In the genomic region with DNA sequence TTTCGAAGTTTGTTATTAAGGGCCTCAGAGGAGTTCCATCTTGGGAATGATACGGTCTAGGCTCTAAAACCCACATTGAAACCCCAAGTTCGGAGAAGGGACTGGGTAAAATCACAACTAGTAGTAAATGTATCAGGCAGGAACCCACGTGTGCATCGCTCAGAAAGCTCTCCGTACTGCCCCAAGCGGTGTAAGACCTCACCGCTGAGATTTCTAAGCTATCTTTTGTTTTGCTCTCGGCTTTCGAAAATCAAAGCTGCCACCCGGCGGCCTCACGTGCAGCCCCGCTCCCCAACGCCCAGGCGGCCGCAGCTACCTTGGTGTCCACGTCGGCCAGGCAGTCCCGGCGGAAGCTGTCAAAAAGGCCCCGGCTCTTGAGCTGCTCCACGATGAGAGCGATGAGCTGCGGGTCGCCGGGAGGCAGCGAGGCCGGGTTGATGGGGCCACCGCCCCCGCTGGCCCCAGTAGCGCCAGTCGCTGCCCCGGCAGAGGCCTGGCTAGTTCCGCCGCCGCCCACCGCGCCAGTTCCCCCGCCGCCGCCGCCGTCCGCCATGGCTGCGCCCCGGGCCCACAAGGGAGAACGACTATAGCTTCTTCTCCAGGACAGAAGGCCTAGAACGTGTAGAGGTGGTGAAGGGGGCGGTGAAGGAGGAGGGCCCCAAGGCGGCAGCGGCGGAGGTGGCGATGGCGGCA, we compare ENCODE assay signal across 8 cellular contexts.
DNase-seq lines count a peak whose midpoint lies in the region; ATAC-seq and TF ChIP-seq lines count a peak whose summit lies in the region.

No MANE protein-coding gene starts in this region.

- peak overlapping the region; percentile 88 for H3K4me3 ChIP-seq in GM12875 (ENCODE audit: low read depth, low read length)
- H3K4me3 ChIP-seq in retinal pigment epithelial cell (ENCODE audit: low read length) = peak overlapping the region; percentile 85

- peak; percentile 42 for DNase-seq in NCI-H1105 treated with DMSO at 0.1 percent for 48 hours (lab: John Stamatoyannopoulos, UW)
- peak; percentile 34 to 84 (median 58) for DNase-seq in T-helper 2 cell
- peak in 50 of 58 donors; percentile 20 to 81 (median 59) for DNase-seq in anterior cingulate cortex (lab: John Stamatoyannopoulos, UW)
- peak; percentile 75 for DNase-seq in hepatic stellate cell (ENCODE audit: low spot score)
- no peak for DNase-seq in retinal pigment epithelial cell (ENCODE audit: low read depth)
- DNase-seq in NCI-H774 (lab: John Stamatoyannopoulos, UW) = no peak

- peak; percentile 48 for ATAC-seq in HG02642 (IDR thresholded peaks at IDR 0.05; ENCODE audit: poor library complexity, unreplicated experiment)

- TF ChIP-seq CTCF in GM12875 (IDR thresholded peaks at IDR 0.05; ENCODE audit: borderline replicate concordance, insufficient read depth, low read depth, low read length) = peak; percentile 78
- TF ChIP-seq CTCF in retinal pigment epithelial cell (conservative IDR thresholded peaks at IDR 0.05; ENCODE audit: low read depth, low read length) = peak; percentile 76

Comparison
In these comparisons a context has a peak if more than half of its experiments do, and no peak if none do; other contexts are left out.
1. DNase-seq: peak in NCI-H1105 treated with DMSO at 0.1 percent for 48 hours (single experiment), T-helper 2 cell (5 of 5), anterior cingulate cortex (50 of 58) and hepatic stellate cell (single experiment); none in retinal pigment epithelial cell (single experiment) and NCI-H774 (single experiment).